In genomic region chr7:70400829-70401380, GRCh38 we compare ENCODE assay signal across 24 cellular contexts.
DNase-seq lines count a peak whose midpoint lies in the region; TF ChIP-seq lines count a peak whose summit lies in the region.
"Had no signal": no experiment of that assay in that cellular context is flagged by ENCODE, and none has a peak within 500 bp of the region (broad histone marks: within the 10 kb centered on the region; RNA-seq: fewer than 3 reads in every experiment).

No MANE protein-coding gene starts in this region.

- H3K79me2 ChIP-seq in Karpas-422 (ENCODE audit: low read length) (no peaks in the 10 kb centered on the region), OCI-LY1 (ENCODE audit: insufficient read depth, low read length) (no peaks in the 10 kb centered on the region)

- no peaks in the 10 kb centered on the region for H4K20me1 ChIP-seq in BLaER1
- no peaks in the 10 kb centered on the region for H4K20me1 ChIP-seq in Karpas-422 (ENCODE audit: insufficient read depth, low read depth, low read length)
- H4K20me1 ChIP-seq in OCI-LY1 (ENCODE audit: insufficient read depth, low read length), result no peaks in the 10 kb centered on the region

- H3K9ac ChIP-seq in BLaER1 (no peak overlapping the region), Karpas-422 (ENCODE audit: low read length) (peak overlapping the region; percentile 45), OCI-LY1 (ENCODE audit: low read length) (no peak overlapping the region)

- H2AFZ ChIP-seq in Karpas-422 (ENCODE audit: low read length) (no peak overlapping the region), OCI-LY1 (ENCODE audit: low read length) (no peak overlapping the region)
- H2AFZ ChIP-seq: GM23338, PC-9 had no signal

- H3K36me3 ChIP-seq in BLaER1, result no peaks in the 10 kb centered on the region
- H3K36me3 ChIP-seq in Karpas-422 (ENCODE audit: insufficient read depth, low read length), result no peaks in the 10 kb centered on the region
- no peaks in the 10 kb centered on the region for H3K36me3 ChIP-seq in OCI-LY1 (ENCODE audit: insufficient read depth, low read length)

- no peak overlapping the region for H3K27ac ChIP-seq in BLaER1
- H3K27ac ChIP-seq in Karpas-422 (ENCODE audit: low read length), result peak overlapping the region; percentile 85
- H3K27ac ChIP-seq in OCI-LY1 (ENCODE audit: low read depth, low read length, poor library complexity, severe bottlenecking), result peak overlapping the region; percentile 0
- H3K27ac ChIP-seq: HL-60, PC-9, SK-N-MC had no signal

- H3F3A ChIP-seq in OCI-LY1 (ENCODE audit: insufficient read depth, low read length), result no peaks in the 10 kb centered on the region

- H3K4me1 ChIP-seq in BLaER1 (peaks cover 58% of the 10 kb centered on the region), Karpas-422 (ENCODE audit: low read length) (peaks cover 79% of the 10 kb centered on the region), OCI-LY1 (ENCODE audit: insufficient read depth, low read length, severe bottlenecking) (peaks cover 32% of the 10 kb centered on the region)

- H3K4me3 ChIP-seq in BLaER1 (no peak overlapping the region), Karpas-422 (ENCODE audit: low read length) (peak overlapping the region; percentile 40), OCI-LY1 (ENCODE audit: low read depth, low read length, poor library complexity, severe bottlenecking) (no peak overlapping the region)
- H3K4me3 ChIP-seq: GM23338, K562, PC-9, SK-N-MC had no signal

- no peaks in the 10 kb centered on the region for H3K9me2 ChIP-seq in Karpas-422 (replicated peaks; ENCODE audit: insufficient read depth, low read length)
- H3K9me2 ChIP-seq in OCI-LY1 (ENCODE audit: low read depth, low read length), result no peaks in the 10 kb centered on the region

- no peaks in the 10 kb centered on the region for H3K27me3 ChIP-seq in BLaER1
- H3K27me3 ChIP-seq in Karpas-422 (ENCODE audit: low read length), result no peaks in the 10 kb centered on the region
- H3K27me3 ChIP-seq in OCI-LY1 (ENCODE audit: insufficient read depth, low read length), result no peaks in the 10 kb centered on the region

- H3K4me1 Mint-ChIP-seq in glutamatergic neuron (ENCODE audit: low read depth, unreplicated experiment), result peaks cover 32% of the 10 kb centered on the region
- no peaks in the 10 kb centered on the region for H3K4me1 Mint-ChIP-seq in activated naive CD4-positive, alpha-beta T cell treated with anti-CD3 and anti-CD28 coated beads for 36 hours (ENCODE audit: low read depth)

- no peak overlapping the region for H3K27ac Mint-ChIP-seq in glutamatergic neuron (ENCODE audit: unreplicated experiment)
- no peak overlapping the region for H3K27ac Mint-ChIP-seq in activated naive CD4-positive, alpha-beta T cell treated with anti-CD3 and anti-CD28 coated beads for 36 hours
- H3K27ac Mint-ChIP-seq: B cell; CD4-positive, CD25-positive, alpha-beta regulatory T cell; GM23338 had no signal

- DNase-seq in Karpas-422 (peak; percentile 77), glutamatergic neuron (no peak), NCI-H2107 treated with DMSO at 0.1 percent for 48 hours (lab: John Stamatoyannopoulos, UW; ENCODE audit: unreplicated experiment) (no peak), NCI-H146 (lab: John Stamatoyannopoulos, UW) (no peak)
- DNase-seq in activated naive CD4-positive, alpha-beta T cell treated with anti-CD3 and anti-CD28 coated beads for 36 hours, result no peak
- DNase-seq: CD4-positive, CD25-positive, alpha-beta regulatory T cell; COR-L47; DND-41; HCEC 1CT; MM.1S; NCI-H1048; NCI-H1417 treated with DMSO at 0.1 percent for 48 hours; NCI-H187 treated with DMSO at 0.1 percent for 48 hours; NCI-H774; PC-9; RPMI8226; SHP77 had no signal

- peak overlapping the region; percentile 8 for H3K4me3 Mint-ChIP-seq in glutamatergic neuron (ENCODE audit: unreplicated experiment)
- H3K4me3 Mint-ChIP-seq in activated naive CD4-positive, alpha-beta T cell treated with anti-CD3 and anti-CD28 coated beads for 36 hours, result no peak overlapping the region
- H3K4me3 Mint-ChIP-seq: B cell; CD4-positive, CD25-positive, alpha-beta regulatory T cell; GM23338 had no signal

- H3K36me3 Mint-ChIP-seq in glutamatergic neuron (ENCODE audit: unreplicated experiment), result no peaks in the 10 kb centered on the region
- H3K36me3 Mint-ChIP-seq in activated naive CD4-positive, alpha-beta T cell treated with anti-CD3 and anti-CD28 coated beads for 36 hours (ENCODE audit: low read depth), result no peaks in the 10 kb centered on the region
- H3K36me3 Mint-ChIP-seq: CD4-positive, CD25-positive, alpha-beta regulatory T cell had no signal

- intact Hi-C loops in activated naive CD4-positive, alpha-beta T cell treated with anti-CD3 and anti-CD28 coated beads for 36 hours (cut with micrococcal nuclease), result no loop called here

- peak overlapping the region; percentile 38 for H3K4me2 ChIP-seq in BLaER1
- H3K4me2 ChIP-seq in Karpas-422 (ENCODE audit: low read depth, low read length, poor library complexity, severe bottlenecking), result peak overlapping the region; percentile 73
- no peak overlapping the region for H3K4me2 ChIP-seq in OCI-LY1 (ENCODE audit: low read length)
- H3K4me2 ChIP-seq: GM23338, PC-9 had no signal

- CTCF ChIA-PET in activated naive CD4-positive, alpha-beta T cell treated with anti-CD3 and anti-CD28 coated beads for 36 hours (lab: Charles Lee), result no interaction called here

- H3K9me3 ChIP-seq in BLaER1, result no peaks in the 10 kb centered on the region
- no peaks in the 10 kb centered on the region for H3K9me3 ChIP-seq in Karpas-422 (ENCODE audit: low read length)
- H3K9me3 ChIP-seq in OCI-LY1 (ENCODE audit: low read length), result no peaks in the 10 kb centered on the region

- no peak for TF ChIP-seq CTCF in OCI-LY1 (IDR thresholded peaks at IDR 0.05; ENCODE audit: low read length)
- no peak for TF ChIP-seq CTCF in glutamatergic neuron (IDR thresholded peaks at IDR 0.05; ENCODE audit: partially characterized antibody, unreplicated experiment)

- H3K9me3 Mint-ChIP-seq in glutamatergic neuron (ENCODE audit: unreplicated experiment), result peaks cover 3% of the 10 kb centered on the region
- no peaks in the 10 kb centered on the region for H3K9me3 Mint-ChIP-seq in activated naive CD4-positive, alpha-beta T cell treated with anti-CD3 and anti-CD28 coated beads for 36 hours
- H3K9me3 Mint-ChIP-seq: GM23338 had no signal

- H3K27me3 Mint-ChIP-seq in glutamatergic neuron (ENCODE audit: unreplicated experiment), result peaks cover 5% of the 10 kb centered on the region
- peaks cover 2% of the 10 kb centered on the region for H3K27me3 Mint-ChIP-seq in activated naive CD4-positive, alpha-beta T cell treated with anti-CD3 and anti-CD28 coated beads for 36 hours (ENCODE audit: low read depth)
- H3K27me3 Mint-ChIP-seq: B cell had no signal
